Comparison of ENCODE assay signal across 26 cellular contexts in the genomic region with DNA sequence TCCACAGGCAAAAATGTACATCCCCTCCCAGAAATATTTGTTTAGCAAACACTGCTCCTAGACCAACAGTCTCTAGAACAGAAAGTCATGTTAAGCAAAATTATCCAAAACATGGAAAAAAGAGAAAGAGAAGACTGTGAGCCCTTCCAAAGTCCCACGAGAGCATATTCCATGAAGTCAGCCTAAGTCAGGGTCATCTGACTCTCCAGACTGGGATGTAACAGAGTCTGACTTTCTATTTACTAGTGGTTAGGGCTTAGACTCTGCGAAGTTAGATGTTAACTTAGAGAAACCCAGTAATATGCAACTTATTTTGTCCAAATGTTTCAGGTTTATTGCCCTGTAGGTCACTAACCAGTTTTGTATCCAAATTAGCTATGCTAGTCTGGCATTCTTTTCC.
"Had no signal": no experiment of that assay in that cellular context is flagged by ENCODE, and none has a peak within 500 bp of the region (broad histone marks: within the 10 kb centered on the region; RNA-seq: fewer than 3 reads in every experiment).

No MANE protein-coding gene starts in this region.

- DNase-seq: activated CD4-positive, alpha-beta T cell treated with anti-CD3 and anti-CD28 coated beads for 36 hours; activated CD4-positive, alpha-beta T cell treated with anti-CD3 and anti-CD28 coated beads, Interleukin-2, amount 50 U/mL, for 4 hours; activated CD4-positive, CD25-positive, alpha-beta regulatory T cell; activated effector memory CD4-positive, alpha-beta T cell treated with Interleukin-2 at 50 U/mL for 16 hours; activated naive CD4-positive, alpha-beta T cell treated with Interleukin-2 at 50 U/mL for 16 hours; anterior cingulate cortex; cerebellar nuclear complex; colonic mucosa; effector CD8-positive, alpha-beta T cell; erythroblast; foreskin fibroblast; lower lobe of right lung; mesendoderm; posterior cingulate gyrus; stimulated activated CD4-positive, alpha-beta T cell treated with anti-CD3 and anti-CD28 coated beads, Interleukin-15, amount 100 ng/mL, for 24 hours; stimulated activated CD4-positive, alpha-beta T cell treated with anti-CD3 and anti-CD28 coated beads, Interleukin-2, amount 100 ng/mL, for 24 hours; stimulated activated naive B cell treated with anti-CD40 and anti-IgM and Interleukin-4, amounts not matched to agents 10 μg/mL and 1 μg/mL and 100 μg/mL, for 72 hours; stomach; T-helper 1 cell; tibial artery; upper lobe of right lung had no signal

- H3K4me1 ChIP-seq: colonic mucosa, lower lobe of right lung, stomach, suprapubic skin, tibial artery had no signal

- FAIRE-seq: endometrium had no signal

- H3K27ac ChIP-seq: colonic mucosa, lower lobe of right lung, stomach, suprapubic skin, tibial artery, upper lobe of right lung had no signal

- H3K4me3 ChIP-seq: colonic mucosa, lower lobe of right lung, stomach, suprapubic skin, tibial artery, upper lobe of right lung had no signal

- H3K27ac Mint-ChIP-seq: activated CD4-positive, alpha-beta T cell treated with anti-CD3 and anti-CD28 coated beads for 36 hours; activated naive CD8-positive, alpha-beta T cell; natural killer cell treated with Interleukin-12 subunit alpha and Interleukin-12 subunit beta and Interleukin-15 and Interleukin-18, amount 100 ng/mL, for 72 hours; stimulated activated naive B cell treated with anti-CD40 and anti-IgM and Interleukin-4, amounts not matched to agents 10 μg/mL and 1 μg/mL and 100 μg/mL, for 72 hours; T-helper 2 cell treated with Interferon-gamma antibody and Interleukin-4, amounts not matched to agents 5 μg/mL and 100 μg/mL, for 36 hours had no signal

- H3K4me3 Mint-ChIP-seq: activated CD4-positive, alpha-beta T cell treated with anti-CD3 and anti-CD28 coated beads for 36 hours; activated naive CD8-positive, alpha-beta T cell; natural killer cell treated with Interleukin-12 subunit alpha and Interleukin-12 subunit beta and Interleukin-15 and Interleukin-18, amount 100 ng/mL, for 72 hours; stimulated activated naive B cell treated with anti-CD40 and anti-IgM and Interleukin-4, amounts not matched to agents 10 μg/mL and 1 μg/mL and 100 μg/mL, for 72 hours; T-helper 2 cell treated with Interferon-gamma antibody and Interleukin-4, amounts not matched to agents 5 μg/mL and 100 μg/mL, for 36 hours had no signal

- H3K4me1 Mint-ChIP-seq: activated CD4-positive, alpha-beta T cell treated with anti-CD3 and anti-CD28 coated beads for 36 hours; stimulated activated naive B cell treated with anti-CD40 and anti-IgM and Interleukin-4, amounts not matched to agents 10 μg/mL and 1 μg/mL and 100 μg/mL, for 72 hours had no signal

- H3K27me3 ChIP-seq: colonic mucosa, stomach, suprapubic skin, tibial artery, upper lobe of right lung had no signal

- H3K9me3 Mint-ChIP-seq: T-helper 2 cell treated with Interferon-gamma antibody and Interleukin-4, amounts not matched to agents 5 μg/mL and 100 μg/mL, for 36 hours had no signal

- H3K36me3 Mint-ChIP-seq: activated naive CD8-positive, alpha-beta T cell; natural killer cell treated with Interleukin-12 subunit alpha and Interleukin-12 subunit beta and Interleukin-15 and Interleukin-18, amount 100 ng/mL, for 72 hours; stimulated activated naive B cell treated with anti-CD40 and anti-IgM and Interleukin-4, amounts not matched to agents 10 μg/mL and 1 μg/mL and 100 μg/mL, for 72 hours had no signal

- H3K27me3 Mint-ChIP-seq: activated CD4-positive, alpha-beta T cell treated with anti-CD3 and anti-CD28 coated beads for 36 hours; activated naive CD8-positive, alpha-beta T cell had no signal

- H3K9me3 ChIP-seq: colonic mucosa, lower lobe of right lung, stomach, suprapubic skin, tibial artery, upper lobe of right lung had no signal

- H3K36me3 ChIP-seq: colonic mucosa, lower lobe of right lung, suprapubic skin, tibial artery, upper lobe of right lung had no signal

- ATAC-seq: activated CD4-positive, alpha-beta T cell treated with anti-CD3 and anti-CD28 coated beads for 36 hours; lower lobe of right lung; natural killer cell treated with Interleukin-12 subunit alpha and Interleukin-12 subunit beta and Interleukin-15 and Interleukin-18, amount 100 ng/mL, for 72 hours; stimulated activated naive B cell treated with anti-CD40 and anti-IgM and Interleukin-4, amounts not matched to agents 10 μg/mL and 1 μg/mL and 100 μg/mL, for 72 hours; upper lobe of right lung had no signal
